Comparison of ENCODE assay signal across 1 cellular context in the genomic region with DNA sequence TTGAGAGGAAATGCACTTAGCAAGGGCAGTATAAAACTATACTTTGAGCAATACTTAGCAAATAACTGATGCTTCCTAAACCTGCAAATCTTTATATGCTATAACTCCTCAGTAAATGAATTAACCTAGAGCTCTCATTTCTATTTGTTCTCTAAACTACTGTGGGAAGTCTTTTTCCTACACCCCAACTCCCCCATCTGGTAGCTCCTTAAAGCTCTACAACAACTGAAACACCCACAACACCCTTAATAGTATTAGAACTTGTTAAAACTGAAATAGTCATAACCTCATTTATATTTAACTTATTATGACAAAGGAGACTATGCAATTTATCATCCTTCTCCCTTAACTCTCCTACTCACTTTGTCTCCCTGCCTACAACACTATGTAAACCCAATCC.
TF ChIP-seq lines count a peak whose summit lies in the region.

No MANE protein-coding gene starts in this region.

TF ChIP-seq in GM23338, 12 proteins besides CTCF, POLR2A, EP300 and RAD21:
- TF ChIP-seq, protein P1, sequence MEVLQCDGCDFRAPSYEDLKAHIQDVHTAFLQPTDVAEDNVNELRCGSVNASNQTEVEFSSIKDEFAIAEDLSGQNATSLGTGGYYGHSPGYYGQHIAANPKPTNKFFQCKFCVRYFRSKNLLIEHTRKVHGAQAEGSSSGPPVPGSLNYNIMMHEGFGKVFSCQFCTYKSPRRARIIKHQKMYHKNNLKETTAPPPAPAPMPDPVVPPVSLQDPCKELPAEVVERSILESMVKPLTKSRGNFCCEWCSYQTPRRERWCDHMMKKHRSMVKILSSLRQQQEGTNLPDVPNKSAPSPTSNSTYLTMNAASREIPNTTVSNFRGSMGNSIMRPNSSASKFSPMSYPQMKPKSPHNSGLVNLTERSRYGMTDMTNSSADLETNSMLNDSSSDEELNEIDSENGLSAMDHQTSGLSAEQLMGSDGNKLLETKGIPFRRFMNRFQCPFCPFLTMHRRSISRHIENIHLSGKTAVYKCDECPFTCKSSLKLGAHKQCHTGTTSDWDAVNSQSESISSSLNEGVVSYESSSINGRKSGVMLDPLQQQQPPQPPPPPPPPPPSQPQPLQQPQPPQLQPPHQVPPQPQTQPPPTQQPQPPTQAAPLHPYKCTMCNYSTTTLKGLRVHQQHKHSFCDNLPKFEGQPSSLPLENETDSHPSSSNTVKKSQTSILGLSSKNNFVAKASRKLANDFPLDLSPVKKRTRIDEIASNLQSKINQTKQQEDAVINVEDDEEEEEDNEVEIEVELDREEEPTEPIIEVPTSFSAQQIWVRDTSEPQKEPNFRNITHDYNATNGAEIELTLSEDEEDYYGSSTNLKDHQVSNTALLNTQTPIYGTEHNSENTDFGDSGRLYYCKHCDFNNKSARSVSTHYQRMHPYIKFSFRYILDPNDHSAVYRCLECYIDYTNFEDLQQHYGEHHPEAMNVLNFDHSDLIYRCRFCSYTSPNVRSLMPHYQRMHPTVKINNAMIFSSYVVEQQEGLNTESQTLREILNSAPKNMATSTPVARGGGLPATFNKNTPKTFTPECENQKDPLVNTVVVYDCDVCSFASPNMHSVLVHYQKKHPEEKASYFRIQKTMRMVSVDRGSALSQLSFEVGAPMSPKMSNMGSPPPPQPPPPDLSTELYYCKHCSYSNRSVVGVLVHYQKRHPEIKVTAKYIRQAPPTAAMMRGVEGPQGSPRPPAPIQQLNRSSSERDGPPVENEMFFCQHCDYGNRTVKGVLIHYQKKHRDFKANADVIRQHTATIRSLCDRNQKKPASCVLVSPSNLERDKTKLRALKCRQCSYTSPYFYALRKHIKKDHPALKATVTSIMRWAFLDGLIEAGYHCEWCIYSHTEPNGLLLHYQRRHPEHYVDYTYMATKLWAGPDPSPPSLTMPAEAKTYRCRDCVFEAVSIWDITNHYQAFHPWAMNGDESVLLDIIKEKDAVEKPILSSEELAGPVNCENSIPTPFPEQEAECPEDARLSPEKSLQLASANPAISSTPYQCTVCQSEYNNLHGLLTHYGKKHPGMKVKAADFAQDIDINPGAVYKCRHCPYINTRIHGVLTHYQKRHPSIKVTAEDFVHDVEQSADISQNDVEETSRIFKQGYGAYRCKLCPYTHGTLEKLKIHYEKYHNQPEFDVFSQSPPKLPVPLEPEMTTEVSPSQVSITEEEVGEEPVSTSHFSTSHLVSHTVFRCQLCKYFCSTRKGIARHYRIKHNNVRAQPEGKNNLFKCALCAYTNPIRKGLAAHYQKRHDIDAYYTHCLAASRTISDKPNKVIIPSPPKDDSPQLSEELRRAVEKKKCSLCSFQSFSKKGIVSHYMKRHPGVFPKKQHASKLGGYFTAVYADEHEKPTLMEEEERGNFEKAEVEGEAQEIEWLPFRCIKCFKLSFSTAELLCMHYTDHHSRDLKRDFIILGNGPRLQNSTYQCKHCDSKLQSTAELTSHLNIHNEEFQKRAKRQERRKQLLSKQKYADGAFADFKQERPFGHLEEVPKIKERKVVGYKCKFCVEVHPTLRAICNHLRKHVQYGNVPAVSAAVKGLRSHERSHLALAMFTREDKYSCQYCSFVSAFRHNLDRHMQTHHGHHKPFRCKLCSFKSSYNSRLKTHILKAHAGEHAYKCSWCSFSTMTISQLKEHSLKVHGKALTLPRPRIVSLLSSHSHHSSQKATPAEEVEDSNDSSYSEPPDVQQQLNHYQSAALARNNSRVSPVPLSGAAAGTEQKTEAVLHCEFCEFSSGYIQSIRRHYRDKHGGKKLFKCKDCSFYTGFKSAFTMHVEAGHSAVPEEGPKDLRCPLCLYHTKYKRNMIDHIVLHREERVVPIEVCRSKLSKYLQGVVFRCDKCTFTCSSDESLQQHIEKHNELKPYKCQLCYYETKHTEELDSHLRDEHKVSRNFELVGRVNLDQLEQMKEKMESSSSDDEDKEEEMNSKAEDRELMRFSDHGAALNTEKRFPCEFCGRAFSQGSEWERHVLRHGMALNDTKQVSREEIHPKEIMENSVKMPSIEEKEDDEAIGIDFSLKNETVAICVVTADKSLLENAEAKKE (CRISPR knock-in tag; IDR thresholded peaks at IDR 0.05): no peak
- TF ChIP-seq EZH2phosphoT487 (IDR thresholded peaks at IDR 0.05; ENCODE audit: unreplicated experiment) (no peak), CREB1 (CRISPR knock-in tag; IDR thresholded peaks at IDR 0.05; ENCODE audit: low read depth) (no peak), ZNF114 (CRISPR knock-in tag; IDR thresholded peaks at IDR 0.05) (no peak), NANOG (IDR thresholded peaks at IDR 0.05; ENCODE audit: borderline replicate concordance) (no peak), STAT1 (IDR thresholded peaks at IDR 0.05; ENCODE audit: unreplicated experiment) (no peak), JUNB (IDR thresholded peaks at IDR 0.05; ENCODE audit: unreplicated experiment) (no peak), POLR2AphosphoS5 (IDR thresholded peaks at IDR 0.05; ENCODE audit: low read depth) (no peak), ZNF331 (CRISPR knock-in tag; IDR thresholded peaks at IDR 0.05; ENCODE audit: low read depth) (no peak)
- TF ChIP-seq, protein P2, sequence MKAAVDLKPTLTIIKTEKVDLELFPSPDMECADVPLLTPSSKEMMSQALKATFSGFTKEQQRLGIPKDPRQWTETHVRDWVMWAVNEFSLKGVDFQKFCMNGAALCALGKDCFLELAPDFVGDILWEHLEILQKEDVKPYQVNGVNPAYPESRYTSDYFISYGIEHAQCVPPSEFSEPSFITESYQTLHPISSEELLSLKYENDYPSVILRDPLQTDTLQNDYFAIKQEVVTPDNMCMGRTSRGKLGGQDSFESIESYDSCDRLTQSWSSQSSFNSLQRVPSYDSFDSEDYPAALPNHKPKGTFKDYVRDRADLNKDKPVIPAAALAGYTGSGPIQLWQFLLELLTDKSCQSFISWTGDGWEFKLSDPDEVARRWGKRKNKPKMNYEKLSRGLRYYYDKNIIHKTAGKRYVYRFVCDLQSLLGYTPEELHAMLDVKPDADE (IDR thresholded peaks at IDR 0.05): no peak
- TF ChIP-seq, protein P3, sequence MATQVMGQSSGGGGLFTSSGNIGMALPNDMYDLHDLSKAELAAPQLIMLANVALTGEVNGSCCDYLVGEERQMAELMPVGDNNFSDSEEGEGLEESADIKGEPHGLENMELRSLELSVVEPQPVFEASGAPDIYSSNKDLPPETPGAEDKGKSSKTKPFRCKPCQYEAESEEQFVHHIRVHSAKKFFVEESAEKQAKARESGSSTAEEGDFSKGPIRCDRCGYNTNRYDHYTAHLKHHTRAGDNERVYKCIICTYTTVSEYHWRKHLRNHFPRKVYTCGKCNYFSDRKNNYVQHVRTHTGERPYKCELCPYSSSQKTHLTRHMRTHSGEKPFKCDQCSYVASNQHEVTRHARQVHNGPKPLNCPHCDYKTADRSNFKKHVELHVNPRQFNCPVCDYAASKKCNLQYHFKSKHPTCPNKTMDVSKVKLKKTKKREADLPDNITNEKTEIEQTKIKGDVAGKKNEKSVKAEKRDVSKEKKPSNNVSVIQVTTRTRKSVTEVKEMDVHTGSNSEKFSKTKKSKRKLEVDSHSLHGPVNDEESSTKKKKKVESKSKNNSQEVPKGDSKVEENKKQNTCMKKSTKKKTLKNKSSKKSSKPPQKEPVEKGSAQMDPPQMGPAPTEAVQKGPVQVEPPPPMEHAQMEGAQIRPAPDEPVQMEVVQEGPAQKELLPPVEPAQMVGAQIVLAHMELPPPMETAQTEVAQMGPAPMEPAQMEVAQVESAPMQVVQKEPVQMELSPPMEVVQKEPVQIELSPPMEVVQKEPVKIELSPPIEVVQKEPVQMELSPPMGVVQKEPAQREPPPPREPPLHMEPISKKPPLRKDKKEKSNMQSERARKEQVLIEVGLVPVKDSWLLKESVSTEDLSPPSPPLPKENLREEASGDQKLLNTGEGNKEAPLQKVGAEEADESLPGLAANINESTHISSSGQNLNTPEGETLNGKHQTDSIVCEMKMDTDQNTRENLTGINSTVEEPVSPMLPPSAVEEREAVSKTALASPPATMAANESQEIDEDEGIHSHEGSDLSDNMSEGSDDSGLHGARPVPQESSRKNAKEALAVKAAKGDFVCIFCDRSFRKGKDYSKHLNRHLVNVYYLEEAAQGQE (IDR thresholded peaks at IDR 0.05; ENCODE audit: unreplicated experiment): no peak
